1 cellular context compared by ENCODE assay signal in the genomic region with DNA sequence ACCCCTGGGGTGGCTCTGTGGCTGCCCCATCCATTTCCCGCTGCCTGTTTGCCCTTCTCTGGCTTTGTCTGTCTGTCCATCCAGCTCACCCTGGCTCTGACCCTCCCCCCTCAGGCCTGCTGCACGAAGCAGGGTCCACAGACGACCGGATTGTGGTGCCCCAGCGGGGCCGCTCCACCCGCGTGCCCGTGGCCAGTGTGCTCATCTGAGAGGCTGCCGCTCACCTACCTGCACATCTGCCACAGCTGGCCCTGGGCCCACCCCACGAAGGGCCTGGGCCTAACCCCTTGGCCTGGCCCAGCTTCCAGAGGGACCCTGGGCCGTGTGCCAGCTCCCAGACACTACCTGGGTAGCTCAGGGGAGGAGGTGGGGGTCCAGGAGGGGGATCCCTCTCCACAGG.
TF ChIP-seq lines count a peak whose summit lies in the region.

No MANE protein-coding gene starts in this region.

TF ChIP-seq in A549, 52 proteins besides CTCF, POLR2A, EP300 and RAD21:
- no peak for TF ChIP-seq BHLHE40 (IDR thresholded peaks at IDR 0.05; ENCODE audit: low read depth, low read length)
- TF ChIP-seq NPAS2 (CRISPR knock-in tag; IDR thresholded peaks at IDR 0.05; ENCODE audit: borderline replicate concordance) = no peak
- no peak for TF ChIP-seq ZC3H11A (IDR thresholded peaks at IDR 0.05)
- no peak for TF ChIP-seq CEBPB (IDR thresholded peaks at IDR 0.05)
- TF ChIP-seq, protein P1, sequence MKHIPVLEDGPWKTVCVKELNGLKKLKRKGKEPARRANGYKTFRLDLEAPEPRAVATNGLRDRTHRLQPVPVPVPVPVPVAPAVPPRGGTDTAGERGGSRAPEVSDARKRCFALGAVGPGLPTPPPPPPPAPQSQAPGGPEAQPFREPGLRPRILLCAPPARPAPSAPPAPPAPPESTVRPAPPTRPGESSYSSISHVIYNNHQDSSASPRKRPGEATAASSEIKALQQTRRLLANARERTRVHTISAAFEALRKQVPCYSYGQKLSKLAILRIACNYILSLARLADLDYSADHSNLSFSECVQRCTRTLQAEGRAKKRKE (CRISPR knock-in tag; IDR thresholded peaks at IDR 0.05; ENCODE audit: low read depth) = no peak
- TF ChIP-seq MYC (IDR thresholded peaks at IDR 0.05; ENCODE audit: borderline replicate concordance, low read length) = no peak
- TF ChIP-seq CBX8 (IDR thresholded peaks at IDR 0.05) = no peak
- TF ChIP-seq, protein P2, sequence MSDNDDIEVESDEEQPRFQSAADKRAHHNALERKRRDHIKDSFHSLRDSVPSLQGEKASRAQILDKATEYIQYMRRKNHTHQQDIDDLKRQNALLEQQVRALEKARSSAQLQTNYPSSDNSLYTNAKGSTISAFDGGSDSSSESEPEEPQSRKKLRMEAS (IDR thresholded peaks at IDR 0.05) = no peak
- no peak for TF ChIP-seq NFE2L2 (conservative IDR thresholded peaks at IDR 0.05; ENCODE audit: low read length)
- TF ChIP-seq, protein P3, sequence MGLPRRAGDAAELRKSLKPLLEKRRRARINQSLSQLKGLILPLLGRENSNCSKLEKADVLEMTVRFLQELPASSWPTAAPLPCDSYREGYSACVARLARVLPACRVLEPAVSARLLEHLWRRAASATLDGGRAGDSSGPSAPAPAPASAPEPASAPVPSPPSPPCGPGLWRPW (IDR thresholded peaks at IDR 0.05) = no peak
TF ChIP-seq in A549: peak in this region for 0.
